29 cellular contexts compared by ENCODE assay signal in the genomic region with DNA sequence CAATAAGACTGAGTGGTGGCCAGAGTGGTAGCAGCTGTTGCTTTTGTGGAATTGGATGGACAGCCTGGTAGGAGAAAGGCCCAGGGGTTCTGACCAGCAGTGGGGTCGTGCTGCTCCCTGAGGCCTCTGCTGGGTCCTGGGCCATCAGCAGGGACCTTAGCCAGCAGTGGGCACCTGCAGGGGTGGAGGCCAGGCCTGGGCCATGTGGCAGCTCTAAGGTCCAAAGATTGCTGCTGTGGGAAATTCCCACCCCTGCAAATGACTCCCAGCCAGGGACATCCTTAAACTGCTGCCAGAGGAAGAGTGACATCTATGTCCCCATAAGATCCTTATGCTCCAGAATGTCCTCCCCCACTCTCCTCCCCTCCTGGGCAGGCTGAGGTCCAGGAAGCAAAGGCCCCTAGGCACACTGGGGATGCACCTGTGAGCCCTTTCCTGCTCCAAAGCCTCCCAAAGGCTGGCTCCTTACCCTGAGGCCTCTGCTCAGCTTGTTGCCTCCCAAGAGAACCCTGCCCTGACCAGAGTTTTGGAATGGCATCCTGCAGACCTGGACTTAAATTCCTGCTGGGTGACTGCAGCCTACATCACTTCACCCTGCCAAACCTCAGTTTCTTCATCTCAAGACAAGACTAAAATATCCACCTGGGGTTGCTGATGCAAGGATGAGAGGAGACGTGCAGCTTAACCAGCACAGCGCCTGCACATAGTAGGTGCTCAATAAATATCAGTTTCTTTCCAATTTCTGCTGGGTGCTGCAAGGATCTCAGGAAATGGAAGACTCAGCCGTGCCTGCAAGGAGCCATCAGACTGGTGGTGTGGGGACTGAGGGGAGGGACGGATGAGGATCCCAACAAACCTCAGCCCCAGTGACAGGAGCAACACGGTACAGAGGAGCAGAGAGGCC. TPM values are rescaled to one million over a fixed set of nuclear protein-coding genes. Genes with fewer than 3 reads are reported as not detected.
A peak's percentile ranks its signal among the peaks of the same experiment; 100 is the strongest.
DNase-seq lines count a peak whose midpoint lies in the region; ATAC-seq and TF ChIP-seq lines count a peak whose summit lies in the region.
"Had no signal": no experiment of that assay in that cellular context is flagged by ENCODE, and none has a peak within 500 bp of the region (broad histone marks: within the 10 kb centered on the region; RNA-seq: fewer than 3 reads in every experiment).

No MANE protein-coding gene starts in this region.

- no peak overlapping the region for H3K4me2 ChIP-seq in neural progenitor cell

- H3K4me3 Mint-ChIP-seq in neural progenitor cell = no peak overlapping the region
- H3K4me3 Mint-ChIP-seq: activated T-cell treated with anti-CD3 and anti-CD28 coated beads, Interleukin-2, amount 50 U/mL, for 72 hours; CD4-positive, CD25-positive, alpha-beta regulatory T cell; effector memory CD8-positive, alpha-beta T cell had no signal

- H3K27me3 ChIP-seq in adipocyte (replicated peaks; ENCODE audit: control insufficient read depth, insufficient read depth, low read length) = no peaks in the 10 kb centered on the region
- H3K27me3 ChIP-seq in neural progenitor cell = no peaks in the 10 kb centered on the region
- H3K27me3 ChIP-seq in tibial nerve = no peaks in the 10 kb centered on the region
- H3K27me3 ChIP-seq in lower lobe of right lung (ENCODE audit: low read depth) = peaks cover 4% of the 10 kb centered on the region
- H3K27me3 ChIP-seq: breast epithelium had no signal

- no peak for ATAC-seq in lower lobe of right lung
- ATAC-seq: activated T-cell treated with anti-CD3 and anti-CD28 coated beads, Interleukin-2, amount 50 U/mL, for 72 hours; effector memory CD8-positive, alpha-beta T cell; esophagus mucosa had no signal

- no peak for TF ChIP-seq POLR2A in tibial nerve (IDR thresholded peaks at IDR 0.05)

- H3K4me3 ChIP-seq in adipocyte (ENCODE audit: low read length) (peak overlapping the region; percentile 22), iPS-18c (ENCODE audit: insufficient read depth, low read depth, low read length) (peak overlapping the region; percentile 15; the same call in 1 of the 2 replicates), neural progenitor cell (no peak overlapping the region), tibial nerve (peak overlapping the region in 2 of 4 donors; percentile 2 to 34), lower lobe of right lung (no peak overlapping the region)
- H3K4me3 ChIP-seq: HAP-1, lung had no signal

- intact Hi-C loops in lower lobe of right lung (cut with DNase I) = no loop called here

- H3K27ac ChIP-seq in neural progenitor cell (no peak overlapping the region), tibial nerve (peak overlapping the region; percentile 2 to 82 (median 58)), lower lobe of right lung (no peak overlapping the region)
- H3K27ac ChIP-seq: breast epithelium, HL-60, thoracic aorta, VCaP had no signal

- peak overlapping the region; percentile 40 for H3K9ac ChIP-seq in adipocyte (ENCODE audit: low read length)
- no peak overlapping the region for H3K9ac ChIP-seq in neural progenitor cell

- H3K36me3 ChIP-seq in adipocyte (ENCODE audit: control insufficient read depth, insufficient read depth, low read length, severe bottlenecking) (no peaks in the 10 kb centered on the region), neural progenitor cell (no peaks in the 10 kb centered on the region), tibial nerve (no peaks in the 10 kb centered on the region), lower lobe of right lung (no peaks in the 10 kb centered on the region)
- H3K36me3 ChIP-seq: breast epithelium, HAP-1, thoracic aorta had no signal

- no peak overlapping the region for H3K27ac Mint-ChIP-seq in neural progenitor cell
- H3K27ac Mint-ChIP-seq: activated T-cell treated with anti-CD3 and anti-CD28 coated beads, Interleukin-2, amount 50 U/mL, for 72 hours; effector memory CD8-positive, alpha-beta T cell had no signal

- H3K79me2 ChIP-seq in neural progenitor cell (ENCODE audit: low read depth) = no peaks in the 10 kb centered on the region

- peaks cover 52% of the 10 kb centered on the region for H3K4me1 ChIP-seq in adipocyte (ENCODE audit: control insufficient read depth, insufficient read depth, low read length)
- peaks cover 29% of the 10 kb centered on the region for H3K4me1 ChIP-seq in neural progenitor cell
- H3K4me1 ChIP-seq in tibial nerve = peaks cover 0 to 61% (median 6%) of the 10 kb centered on the region in 4 donors
- no peaks in the 10 kb centered on the region for H3K4me1 ChIP-seq in lower lobe of right lung
- H3K4me1 ChIP-seq: breast epithelium, HAP-1 had no signal

- peak overlapping the region; percentile 0 for H2AFZ ChIP-seq in neural progenitor cell (replicated peaks)

- no peaks in the 10 kb centered on the region for H4K20me1 ChIP-seq in neural progenitor cell (ENCODE audit: low read depth)

- no peak for TF ChIP-seq CTCF in neural progenitor cell (IDR thresholded peaks at IDR 0.05)
- no peak for TF ChIP-seq CTCF in tibial nerve (IDR thresholded peaks at IDR 0.05)
- no peak for TF ChIP-seq CTCF in lower lobe of right lung (IDR thresholded peaks at IDR 0.05)

- no peaks in the 10 kb centered on the region for H3K9me3 Mint-ChIP-seq in neural progenitor cell
- H3K9me3 Mint-ChIP-seq: activated T-cell treated with anti-CD3 and anti-CD28 coated beads, Interleukin-2, amount 50 U/mL, for 72 hours; effector memory CD8-positive, alpha-beta T cell had no signal

- H3K9me3 ChIP-seq in adipocyte (ENCODE audit: control insufficient read depth, low read length) (no peaks in the 10 kb centered on the region), iPS-18c (ENCODE audit: control insufficient read depth, insufficient read depth, low read length) (no peaks in the 10 kb centered on the region), neural progenitor cell (ENCODE audit: low read depth) (no peaks in the 10 kb centered on the region), tibial nerve (no peaks in the 10 kb centered on the region), lower lobe of right lung (no peaks in the 10 kb centered on the region)
- H3K9me3 ChIP-seq: breast epithelium, HAP-1, thoracic aorta had no signal

- WGBS in tibial nerve, 2 donors = 75 to 90% methylated on average over 6 of the region's 6 CpGs

- H3F3A ChIP-seq in neural progenitor cell (ENCODE audit: low read depth) = peaks cover 36% of the 10 kb centered on the region

- peaks cover 21% of the 10 kb centered on the region for H3K4me1 Mint-ChIP-seq in neural progenitor cell
- H3K4me1 Mint-ChIP-seq: CD4-positive, CD25-positive, alpha-beta regulatory T cell had no signal

- no peak for TF ChIP-seq EP300 in tibial nerve (IDR thresholded peaks at IDR 0.05)

- no peaks in the 10 kb centered on the region for H3K36me3 Mint-ChIP-seq in neural progenitor cell
- H3K36me3 Mint-ChIP-seq: CD4-positive, CD25-positive, alpha-beta regulatory T cell had no signal

- DNase-seq in adipocyte (ENCODE audit: low read depth) (no peak), neural progenitor cell (ENCODE audit: low spot score) (no peak), tibial nerve (ENCODE audit: low spot score in 2 of 2) (no peak), lower lobe of right lung (no peak), AG08395 (ENCODE audit: low spot score) (no peak), DMS53 treated with DMSO at 0.1 percent for 48 hours (lab: John Stamatoyannopoulos, UW; ENCODE audit: unreplicated experiment) (no peak)
- DNase-seq: activated CD4-positive, alpha-beta T cell treated with anti-CD3 and anti-CD28 coated beads for 48 hours; activated naive CD4-positive, alpha-beta T cell treated with Interleukin-2 at 50 U/mL for 16 hours; activated T-cell treated with anti-CD3 and anti-CD28 coated beads, Interleukin-2, amount 50 U/mL, for 72 hours; CD4-positive, CD25-positive, alpha-beta regulatory T cell; DMS79; effector memory CD8-positive, alpha-beta T cell; hippocampal formation; NCI-H1092 treated with DMSO at 0.1 percent for 48 hours; NCI-H748 treated with DMSO at 0.1 percent for 48 hours; stimulated activated CD4-positive, alpha-beta T cell treated with anti-CD3 and anti-CD28 coated beads, Interleukin-12 subunit alpha, Interleukin-12 subunit beta, amount 100 ng/mL, for 4 hours; stimulated activated CD4-positive, alpha-beta T cell treated with anti-CD3 and anti-CD28 coated beads, Interleukin-4, amount 100 ng/mL, for 24 hours; stimulated activated naive CD4-positive, alpha-beta T cell had no signal

- H3K27me3 Mint-ChIP-seq in neural progenitor cell (ENCODE audit: insufficient read depth, low read depth) = no peaks in the 10 kb centered on the region

RNA-seq across cellular contexts. Expression of gene LBP, which starts 2.2 kb away (rescaled TPM):
- total RNA-seq in neural progenitor cell (ENCODE audit: low replicate concordance) (not detected in 2 replicates), tibial nerve (10 to 100 TPM in 1 of 4 donors, 1 to 10 TPM in 1, not detected in 2; 2.2 to 30.0 TPM), lower lobe of right lung (not detected)
- total RNA-seq: activated T-cell treated with anti-CD3 and anti-CD28 coated beads, Interleukin-2, amount 50 U/mL, for 72 hours; CD4-positive, CD25-positive, alpha-beta regulatory T cell; frontal cortex; T-helper 2 cell treated with Interferon-gamma antibody and Interleukin-4, amounts not matched to agents 100 ng/mL and 5 ng/mL, for 36 hours had no signal

RNA-seq across cellular contexts. Expression of gene BPI, which starts 40.1 kb away (rescaled TPM):
- total RNA-seq in neural progenitor cell (ENCODE audit: low replicate concordance) = not detected in 2 replicates
- under 1 TPM in 1 of 4 donors, not detected in 3; 0.84 TPM for total RNA-seq in tibial nerve
- 0.44 TPM for total RNA-seq in lower lobe of right lung
- total RNA-seq: activated T-cell treated with anti-CD3 and anti-CD28 coated beads, Interleukin-2, amount 50 U/mL, for 72 hours; CD4-positive, CD25-positive, alpha-beta regulatory T cell; esophagus mucosa; renal cortical epithelial cell; T-helper 2 cell treated with Interferon-gamma antibody and Interleukin-4, amounts not matched to agents 100 ng/mL and 5 ng/mL, for 36 hours had no signal

Comparison
In these comparisons a context has a peak if more than half of its experiments do, and no peak if none do; other contexts are left out.
1. H3K4me3 ChIP-seq: peak in adipocyte (single experiment) and iPS-18c (single experiment); none in neural progenitor cell (single experiment) and lower lobe of right lung (single experiment).
2. H3K27ac ChIP-seq: peak in tibial nerve (4 of 4); none in neural progenitor cell (single experiment) and lower lobe of right lung (single experiment).